10 cellular contexts compared by ENCODE assay signal in the genomic region with DNA sequence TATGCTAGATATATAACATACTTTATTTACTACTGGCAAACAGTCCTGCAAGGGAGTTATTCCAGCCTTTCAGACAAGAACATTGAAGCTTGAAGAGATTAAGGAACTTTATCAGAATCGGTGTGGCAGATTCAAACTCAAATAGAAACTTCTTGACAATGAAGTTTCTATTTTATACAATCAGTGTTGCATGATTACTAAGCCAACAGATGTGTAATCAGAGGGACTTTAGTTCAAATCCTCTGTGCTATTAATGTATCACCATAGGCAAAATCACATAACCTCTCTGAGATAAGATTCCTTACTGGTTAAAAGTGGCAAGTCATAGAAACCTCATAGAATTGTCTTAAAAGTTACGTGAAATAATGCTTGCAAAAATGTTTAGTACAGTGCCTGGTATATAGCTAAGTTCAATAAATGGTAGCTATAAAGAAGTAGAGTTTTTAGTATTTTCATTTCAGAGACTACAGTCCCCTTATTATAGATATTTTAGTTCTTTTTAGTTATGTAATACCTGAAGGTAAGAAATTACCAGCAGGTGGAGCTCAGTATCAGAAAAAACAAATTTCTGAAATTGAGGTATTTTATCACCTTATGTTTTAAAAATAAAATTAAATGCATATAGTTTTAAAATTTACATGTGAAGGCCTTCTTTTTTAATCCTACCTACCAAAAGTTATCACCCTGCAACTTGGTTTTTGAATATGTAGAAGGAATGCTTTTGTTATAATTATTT.
DNase-seq lines count a peak whose midpoint lies in the region; ATAC-seq and TF ChIP-seq lines count a peak whose summit lies in the region.
"Had no signal": no experiment of that assay in that cellular context is flagged by ENCODE, and none has a peak within 500 bp of the region (broad histone marks: within the 10 kb centered on the region; RNA-seq: fewer than 3 reads in every experiment).

No MANE protein-coding gene starts in this region.

- TF ChIP-seq EP300 in gastroesophageal sphincter (IDR thresholded peaks at IDR 0.05): no peak

- H3K36me3 ChIP-seq in OCI-LY1 (ENCODE audit: insufficient read depth, low read length): no peaks in the 10 kb centered on the region
- no peaks in the 10 kb centered on the region for H3K36me3 ChIP-seq in gastroesophageal sphincter
- no peaks in the 10 kb centered on the region for H3K36me3 ChIP-seq in prostate gland

- no peak overlapping the region for H2AFZ ChIP-seq in OCI-LY1 (ENCODE audit: low read length)

- no peaks in the 10 kb centered on the region for H3K27me3 ChIP-seq in OCI-LY1 (ENCODE audit: insufficient read depth, low read length)
- H3K27me3 ChIP-seq in gastroesophageal sphincter: no peaks in the 10 kb centered on the region
- no peaks in the 10 kb centered on the region for H3K27me3 ChIP-seq in prostate gland (replicated peaks; ENCODE audit: insufficient read depth)

- no peak overlapping the region for H3K4me2 ChIP-seq in OCI-LY1 (ENCODE audit: low read length)

- peak; percentile 18; the same call in 1 of the 2 replicates for TF ChIP-seq CTCF in AG10803 (conservative IDR thresholded peaks at IDR 0.05; ENCODE audit: low read length)
- TF ChIP-seq CTCF in GM20000 (IDR thresholded peaks at IDR 0.05; ENCODE audit: extremely low read depth, missing control alignments): peak; percentile 15
- TF ChIP-seq CTCF in OCI-LY1 (IDR thresholded peaks at IDR 0.05; ENCODE audit: low read length): peak; percentile 43
- TF ChIP-seq CTCF in gastroesophageal sphincter (IDR thresholded peaks at IDR 0.05): peak; percentile 14 to 40 (median 24)
- peak in 2 of 4 experiments; percentile 12 to 29 for TF ChIP-seq CTCF in prostate gland (IDR thresholded peaks at IDR 0.05)

- no peaks in the 10 kb centered on the region for H4K20me1 ChIP-seq in OCI-LY1 (ENCODE audit: insufficient read depth, low read length)

- intact Hi-C loops in prostate gland (cut with DNase I): no loop called here

- H3F3A ChIP-seq in OCI-LY1 (ENCODE audit: insufficient read depth, low read length): no peaks in the 10 kb centered on the region

- H3K79me2 ChIP-seq in OCI-LY1 (ENCODE audit: insufficient read depth, low read length): no peaks in the 10 kb centered on the region

- H3K4me3 ChIP-seq in AG10803 (ENCODE audit: low read length) (no peak overlapping the region), OCI-LY1 (ENCODE audit: low read depth, low read length, poor library complexity, severe bottlenecking) (no peak overlapping the region), gastroesophageal sphincter (no peak overlapping the region), prostate gland (no peak overlapping the region)

- ATAC-seq in gastroesophageal sphincter (no peak), GM21737 (IDR thresholded peaks at IDR 0.05; ENCODE audit: unreplicated experiment) (no peak)

- H3K9me3 ChIP-seq in OCI-LY1 (ENCODE audit: low read length) (no peaks in the 10 kb centered on the region), gastroesophageal sphincter (no peaks in the 10 kb centered on the region), prostate gland (no peaks in the 10 kb centered on the region)

- no peak overlapping the region for H3K9ac ChIP-seq in OCI-LY1 (ENCODE audit: low read length)

- 83 to 92% methylated on average over 1 to 2 of the region's 2 CpGs for WGBS in gastroesophageal sphincter (ENCODE audit: low coverage in 1 of 2), 2 donors
- WGBS in prostate gland: 87% methylated on average over 2 of the region's 2 CpGs

- DNase-seq in AG10803 (ENCODE audit: low read depth): no peak
- DNase-seq in GM20000 (ENCODE audit: low spot score): peak; percentile 6
- DNase-seq in NCI-H1105 (lab: John Stamatoyannopoulos, UW): no peak
- no peak for DNase-seq in pons (ENCODE audit: low spot score)
- no peak for DNase-seq in prostate gland (ENCODE audit: low spot score)
- DNase-seq: naive B cell, SIG-M5 had no signal

- TF ChIP-seq POLR2A in gastroesophageal sphincter (IDR thresholded peaks at IDR 0.05): no peak
- no peak for TF ChIP-seq POLR2A in prostate gland (IDR thresholded peaks at IDR 0.05)

- no peak overlapping the region for H3K27ac ChIP-seq in OCI-LY1 (ENCODE audit: low read depth, low read length, poor library complexity, severe bottlenecking)
- no peak overlapping the region for H3K27ac ChIP-seq in gastroesophageal sphincter
- H3K27ac ChIP-seq in prostate gland: no peak overlapping the region

- H3K4me1 ChIP-seq in OCI-LY1 (ENCODE audit: insufficient read depth, low read length, severe bottlenecking) (no peaks in the 10 kb centered on the region), gastroesophageal sphincter (peaks cover 0 to 6% (median 0%) of the 10 kb centered on the region in 3 donors), prostate gland (replicated peaks) (no peaks in the 10 kb centered on the region)

- no peaks in the 10 kb centered on the region for H3K9me2 ChIP-seq in OCI-LY1 (ENCODE audit: low read depth, low read length)
